11 cellular contexts compared by ENCODE assay signal in genomic region chr2:76009484-76009883, GRCh38.
"Had no signal": no experiment of that assay in that cellular context is flagged by ENCODE, and none has a peak within 500 bp of the region (broad histone marks: within the 10 kb centered on the region; RNA-seq: fewer than 3 reads in every experiment).

No MANE protein-coding gene starts in this region.

- ATAC-seq: pancreas had no signal

- H3K36me3 ChIP-seq: left ventricle myocardium inferior, pancreas had no signal

- H3K27ac ChIP-seq: left ventricle myocardium inferior, pancreas had no signal

- H3K4me3 ChIP-seq: left ventricle myocardium inferior, pancreas had no signal

- H3K9me3 Mint-ChIP-seq: nephron progenitor cell had no signal

- H3K9me3 ChIP-seq: left ventricle myocardium inferior, pancreas had no signal

- H3K27ac Mint-ChIP-seq: nephron progenitor cell had no signal

- H3K27me3 ChIP-seq: pancreas had no signal

- DNase-seq: activated CD4-positive, alpha-beta T cell treated with anti-CD3 and anti-CD28 coated beads for 1 hour; activated naive CD4-positive, alpha-beta T cell treated with Interleukin-2 at 50 U/mL for 16 hours; kidney; left ventricle myocardium inferior; mesenchymal stem cell; nephron progenitor cell; pancreas; T-helper 2 cell had no signal

- H3K4me3 Mint-ChIP-seq: nephron progenitor cell had no signal

- FAIRE-seq: colon, endothelial cell of umbilical vein, frontal cortex, kidney, pancreas had no signal

- H3K4me1 ChIP-seq: left ventricle myocardium inferior, pancreas had no signal

- H3K4me1 Mint-ChIP-seq: nephron progenitor cell had no signal
